In the genomic region with DNA sequence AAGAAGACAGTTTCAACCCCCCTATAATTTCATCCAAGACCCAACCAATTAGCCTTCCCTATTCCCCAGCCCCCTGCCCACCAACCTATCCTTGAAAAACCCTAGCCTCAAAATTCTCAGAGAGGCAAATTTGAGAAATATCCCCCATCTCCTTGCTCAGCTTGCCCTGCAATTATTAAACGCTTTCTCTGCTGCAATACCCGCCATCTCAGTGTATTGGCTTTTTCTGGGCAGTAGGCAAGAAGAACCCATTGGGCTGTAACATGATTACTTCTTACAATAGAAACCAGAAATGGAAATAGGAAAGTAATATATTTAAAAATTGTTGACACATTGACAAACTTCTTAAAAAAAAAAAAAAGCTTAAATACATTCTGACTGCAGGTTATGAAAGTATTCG, we compare ENCODE assay signal across 20 cellular contexts.
"Had no signal": no experiment of that assay in that cellular context is flagged by ENCODE, and none has a peak within 500 bp of the region (broad histone marks: within the 10 kb centered on the region; RNA-seq: fewer than 3 reads in every experiment).

No MANE protein-coding gene starts in this region.

- H3K4me2 ChIP-seq: SK-N-SH had no signal

- H3K27ac ChIP-seq: RWPE1 had no signal

- H3K9ac ChIP-seq: SK-N-SH had no signal

- ATAC-seq: Panc1, PC-3, T-helper 17 cell had no signal

- DNase-seq: KBM-7, MV-4-11, NCI-H1048, NCI-H1105, NCI-H1417, NCI-H1436 treated with DMSO at 0.1 percent for 48 hours, NCI-H1694, NCI-H187 treated with DMSO at 0.1 percent for 48 hours, NCI-H2029 treated with DMSO at 0.1 percent for 48 hours, NCI-H2227 treated with DMSO at 0.1 percent for 48 hours, NCI-H524, NCI-H526 treated with DMSO at 0.1 percent for 48 hours, NCI-H748 treated with DMSO at 0.1 percent for 48 hours, PC-3, SHP77, SK-N-SH, T-helper 1 cell, T-helper 17 cell had no signal
